In genomic region chr2:121098556-121098955, GRCh38 we compare ENCODE assay signal across 15 cellular contexts.
"Had no signal": no experiment of that assay in that cellular context is flagged by ENCODE, and none has a peak within 500 bp of the region (broad histone marks: within the 10 kb centered on the region; RNA-seq: fewer than 3 reads in every experiment).

No MANE protein-coding gene starts in this region.

- H3K36me3 ChIP-seq: SJSA1 had no signal

- H3K27me3 ChIP-seq: SJSA1 had no signal

- H3K36me3 Mint-ChIP-seq: IgD-negative memory B cell had no signal

- H3K27ac Mint-ChIP-seq: IgD-negative memory B cell had no signal

- H3K4me3 ChIP-seq: K562, SJSA1, SK-N-MC had no signal

- ATAC-seq: K562 had no signal

- H3K9me3 ChIP-seq: SJSA1 had no signal

- H3K9ac ChIP-seq: KMS-11 had no signal

- H3K4me3 Mint-ChIP-seq: IgD-negative memory B cell had no signal

- H3K27ac ChIP-seq: HL-60, KMS-11, SJSA1, SK-N-MC had no signal

- DNase-seq: MV-4-11, NCI-H1048, NCI-H1105, NCI-H1436 treated with DMSO at 0.1 percent for 48 hours, NCI-H187 treated with DMSO at 0.1 percent for 48 hours, NCI-H2029 treated with DMSO at 0.1 percent for 48 hours, NCI-H774, Right ventricle myocardium superior, SIG-M5 had no signal

- H3K4me1 ChIP-seq: SJSA1 had no signal
